Comparison of ENCODE assay signal across 8 cellular contexts in genomic region chr9:34379334-34380033, GRCh38. TPM values are rescaled to one million over a fixed set of nuclear protein-coding genes. Genes with fewer than 3 reads are reported as not detected.
DNase-seq lines count a peak whose midpoint lies in the region; ATAC-seq and TF ChIP-seq lines count a peak whose summit lies in the region.

No MANE protein-coding gene starts in this region.

- no peak overlapping the region for H3K27ac ChIP-seq in HUES6 (ENCODE audit: low read depth, low read length)
- H3K27ac ChIP-seq in OCI-LY3 (ENCODE audit: low read length) = no peak overlapping the region
- peak overlapping the region; percentile 78 to 87 (median 80) for H3K27ac ChIP-seq in esophagus muscularis mucosa (replicated peaks in 1 of 4)
- H3K27ac ChIP-seq in muscle layer of colon (ENCODE audit: low read depth, low read length) = peak overlapping the region; percentile 80

- H3K4me3 ChIP-seq in GM12864 (ENCODE audit: low read depth, low read length) (peak overlapping the region; percentile 53), HUES6 (ENCODE audit: low read depth, low read length) (peak overlapping the region; percentile 70), OCI-LY3 (ENCODE audit: low read length) (peak overlapping the region; percentile 84), esophagus muscularis mucosa (peak overlapping the region; percentile 59 to 72 (median 65)), muscle layer of colon (ENCODE audit: low read depth in 1 of 2, low read length in 2 of 2) (peak overlapping the region in 1 of 2 donors; percentile 52)

- no peak for ATAC-seq in HG02623 (IDR thresholded peaks at IDR 0.05; ENCODE audit: unreplicated experiment)

- peak; percentile 60 for DNase-seq in GM12864 (ENCODE audit: low read depth)
- DNase-seq in activated T-cell treated with anti-CD3 and anti-CD28 coated beads for 48 hours (ENCODE audit: low read depth) = peak; percentile 85
- DNase-seq in esophagus muscularis mucosa (ENCODE audit: extremely low spot score) = peak; percentile 98
- peak; percentile 72 to 83 for DNase-seq in stimulated activated CD8-positive, alpha-beta memory T cell treated with anti-CD3 and anti-CD28 coated beads, Interleukin-4, amount 100 ng/mL, for 4 hours (ENCODE audit: low read depth in 2 of 2, low spot score in 1 of 2)

- peaks cover 63% of the 10 kb centered on the region for H3K27me3 ChIP-seq in HUES6 (ENCODE audit: control insufficient read depth, insufficient read depth, low read length)
- peaks cover 7% of the 10 kb centered on the region for H3K27me3 ChIP-seq in OCI-LY3 (ENCODE audit: low read depth, low read length)
- H3K27me3 ChIP-seq in esophagus muscularis mucosa = no peaks in the 10 kb centered on the region
- H3K27me3 ChIP-seq in muscle layer of colon (ENCODE audit: control insufficient read depth in 1 of 2, insufficient read depth in 2 of 2, low read length in 2 of 2) = no peaks in the 10 kb centered on the region

- TF ChIP-seq CTCF in GM12864 (IDR thresholded peaks at IDR 0.05; ENCODE audit: low read depth, low read length, missing control alignments) (peak; percentile 99), OCI-LY3 (IDR thresholded peaks at IDR 0.05; ENCODE audit: low read depth, low read length) (peak; percentile 97), esophagus muscularis mucosa (IDR thresholded peaks at IDR 0.05) (peak in 2 of 3 experiments; percentile 96 to 97)

- H3K36me3 ChIP-seq in HUES6 (ENCODE audit: control insufficient read depth, insufficient read depth, low read length) (no peaks in the 10 kb centered on the region), OCI-LY3 (replicated peaks; ENCODE audit: low read depth, low read length) (no peaks in the 10 kb centered on the region), esophagus muscularis mucosa (no peaks in the 10 kb centered on the region), muscle layer of colon (ENCODE audit: insufficient read depth, low read length) (no peaks in the 10 kb centered on the region)

- no peaks in the 10 kb centered on the region for H4K20me1 ChIP-seq in OCI-LY3 (ENCODE audit: insufficient read depth, low read length)

- H3K9ac ChIP-seq in HUES6 (ENCODE audit: low read length) (no peak overlapping the region), OCI-LY3 (ENCODE audit: low read length) (peak overlapping the region; percentile 52), muscle layer of colon (ENCODE audit: low read length) (no peak overlapping the region)

- intact Hi-C loops in esophagus muscularis mucosa (cut with DNase I) = loop anchor here (5.0 kb wide), 1 partner anchor 122 kb away; no protein-coding TSS in a partner anchor

- 13% methylated on average over 35 of the region's 35 CpGs for WGBS in esophagus muscularis mucosa

- peak overlapping the region; percentile 93 for H2AFZ ChIP-seq in OCI-LY3 (ENCODE audit: low read depth, low read length)

- H3K9me3 ChIP-seq in HUES6 (ENCODE audit: control insufficient read depth, insufficient read depth, low read depth, low read length) = no peaks in the 10 kb centered on the region
- no peaks in the 10 kb centered on the region for H3K9me3 ChIP-seq in OCI-LY3 (ENCODE audit: insufficient read depth, low read length)
- no peaks in the 10 kb centered on the region for H3K9me3 ChIP-seq in esophagus muscularis mucosa
- no peaks in the 10 kb centered on the region for H3K9me3 ChIP-seq in muscle layer of colon (ENCODE audit: low read length)

- TF ChIP-seq EP300 in esophagus muscularis mucosa (IDR thresholded peaks at IDR 0.05) = no peak

- peak overlapping the region; percentile 76 for H3K4me2 ChIP-seq in OCI-LY3 (ENCODE audit: low read length)

- no peaks in the 10 kb centered on the region for H3K79me2 ChIP-seq in OCI-LY3 (ENCODE audit: low read length)

- peaks cover 22% of the 10 kb centered on the region for H3K4me1 ChIP-seq in HUES6 (ENCODE audit: control insufficient read depth, insufficient read depth, low read length)
- H3K4me1 ChIP-seq in OCI-LY3 (ENCODE audit: low read length) = peaks cover 19% of the 10 kb centered on the region
- H3K4me1 ChIP-seq in esophagus muscularis mucosa = peaks cover 28 to 70% (median 60%) of the 10 kb centered on the region in 4 donors
- peaks cover 36% of the 10 kb centered on the region for H3K4me1 ChIP-seq in muscle layer of colon (ENCODE audit: insufficient read depth, low read length)

- TF ChIP-seq POLR2A in esophagus muscularis mucosa (IDR thresholded peaks at IDR 0.05; ENCODE audit: low read depth) = no peak

RNA-seq across cellular contexts. Expression of gene MYORG, which starts 2.8 kb away (rescaled TPM):
- total RNA-seq in esophagus muscularis mucosa = 10 to 100 TPM in 2 of 4 donors, 1 to 10 TPM in 2; 7.8 to 27.2 (median 15.4) TPM

RNA-seq across cellular contexts. Expression of gene NUDT2, which starts 50.1 kb away (rescaled TPM):
- 10 to 100 TPM; 15.0 to 45.3 (median 23.0) TPM for total RNA-seq in esophagus muscularis mucosa

RNA-seq across cellular contexts. Expression of gene KIF24, which starts 50.4 kb away (rescaled TPM):
- 1 to 10 TPM in 1 of 4 donors, under 1 TPM in 3; 0.42 to 1.5 (median 0.62) TPM for total RNA-seq in esophagus muscularis mucosa

Comparison
In these comparisons a context has a peak if more than half of its experiments do, and no peak if none do; other contexts are left out.
1. H3K27ac ChIP-seq: peak in esophagus muscularis mucosa (4 of 4) and muscle layer of colon (single experiment); none in HUES6 (single experiment) and OCI-LY3 (single experiment).
2. Peak in every context shown above with its lines, with median percentiles within 50 percentile points of each other: DNase-seq and CTCF ChIP-seq.